8 cellular contexts compared by ENCODE assay signal in genomic region chr7:23530355-23530754, GRCh38. TPM values are rescaled to one million over a fixed set of nuclear protein-coding genes. Genes with fewer than 3 reads are reported as not detected.
DNase-seq lines count a peak whose midpoint lies in the region; ATAC-seq lines count a peak whose summit lies in the region.

No MANE protein-coding gene starts in this region.

- ATAC-seq in HG02623 (IDR thresholded peaks at IDR 0.05; ENCODE audit: unreplicated experiment), result no peak

- peaks cover 27% of the 10 kb centered on the region for H3K36me3 ChIP-seq in HAP-1 (replicated peaks)

- intact Hi-C loops in activated T-helper 1 cell treated with anti-CD3 and anti-CD28 coated beads, Interleukin-12 subunit alpha, Interleukin-12 subunit beta, Interleukin-2, Interleukin-4 antibody, amounts not matched to agents 30 ng/mL and 10 ng/mL and 1 ng/mL, durations not matched to agents 14 hours and 24 hours and 36 hours (cut with micrococcal nuclease), result loop anchor here (2.0 to 10.0 kb wide), 12 partner anchors 16 to 1594 kb away; partner anchors contain the start of genes CYCS, GSDME, HYCC1 and KLHL7

- H3K36me3 Mint-ChIP-seq in activated T-helper 1 cell treated with anti-CD3 and anti-CD28 coated beads, Interleukin-12 subunit alpha, Interleukin-12 subunit beta, Interleukin-2, Interleukin-4 antibody, amounts not matched to agents 30 ng/mL and 10 ng/mL and 1 ng/mL, durations not matched to agents 14 hours and 24 hours and 36 hours (ENCODE audit: low read depth), result peaks cover 20% of the 10 kb centered on the region

- peaks cover 55% of the 10 kb centered on the region for H3K4me1 Mint-ChIP-seq in activated T-helper 1 cell treated with anti-CD3 and anti-CD28 coated beads, Interleukin-12 subunit alpha, Interleukin-12 subunit beta, Interleukin-2, Interleukin-4 antibody, amounts not matched to agents 30 ng/mL and 10 ng/mL and 1 ng/mL, durations not matched to agents 14 hours and 24 hours and 36 hours (ENCODE audit: low read depth)

- no peaks in the 10 kb centered on the region for H3K9me3 Mint-ChIP-seq in activated T-helper 1 cell treated with anti-CD3 and anti-CD28 coated beads, Interleukin-12 subunit alpha, Interleukin-12 subunit beta, Interleukin-2, Interleukin-4 antibody, amounts not matched to agents 30 ng/mL and 10 ng/mL and 1 ng/mL, durations not matched to agents 14 hours and 24 hours and 36 hours

- peaks cover 35% of the 10 kb centered on the region for H3K4me1 ChIP-seq in HAP-1

- H3K9me3 ChIP-seq in HAP-1, result no peaks in the 10 kb centered on the region

- DNase-seq in NCI-H2196 (lab: John Stamatoyannopoulos, UW; ENCODE audit: unreplicated experiment) (peak; percentile 12), NCI-H2196 treated with DMSO at 0.1 percent for 48 hours (lab: John Stamatoyannopoulos, UW; ENCODE audit: unreplicated experiment) (no peak), HAP-1 (ENCODE audit: low spot score in 2 of 2) (peak; percentile 46 to 55), NCI-H2227 treated with DMSO at 0.1 percent for 48 hours (lab: John Stamatoyannopoulos, UW) (peak; percentile 24), globus pallidus (ENCODE audit: low spot score) (peak; percentile 27), putamen (ENCODE audit: low spot score) (peak; percentile 13)
- DNase-seq in activated T-helper 1 cell treated with anti-CD3 and anti-CD28 coated beads, Interleukin-12 subunit alpha, Interleukin-12 subunit beta, Interleukin-2, Interleukin-4 antibody, amounts not matched to agents 30 ng/mL and 10 ng/mL and 1 ng/mL, durations not matched to agents 14 hours and 24 hours and 36 hours (ENCODE audit: low spot score), result peak; percentile 33

- H3K4me3 Mint-ChIP-seq in activated T-helper 1 cell treated with anti-CD3 and anti-CD28 coated beads, Interleukin-12 subunit alpha, Interleukin-12 subunit beta, Interleukin-2, Interleukin-4 antibody, amounts not matched to agents 30 ng/mL and 10 ng/mL and 1 ng/mL, durations not matched to agents 14 hours and 24 hours and 36 hours, result peak overlapping the region; percentile 99

- no peaks in the 10 kb centered on the region for H3K27me3 Mint-ChIP-seq in activated T-helper 1 cell treated with anti-CD3 and anti-CD28 coated beads, Interleukin-12 subunit alpha, Interleukin-12 subunit beta, Interleukin-2, Interleukin-4 antibody, amounts not matched to agents 30 ng/mL and 10 ng/mL and 1 ng/mL, durations not matched to agents 14 hours and 24 hours and 36 hours (ENCODE audit: insufficient read depth)

- H3K4me3 ChIP-seq in HAP-1, result peak overlapping the region; percentile 98

- no peaks in the 10 kb centered on the region for H3K27me3 ChIP-seq in HAP-1 (ENCODE audit: low read depth)

- peak overlapping the region; percentile 100 for H3K27ac Mint-ChIP-seq in activated T-helper 1 cell treated with anti-CD3 and anti-CD28 coated beads, Interleukin-12 subunit alpha, Interleukin-12 subunit beta, Interleukin-2, Interleukin-4 antibody, amounts not matched to agents 30 ng/mL and 10 ng/mL and 1 ng/mL, durations not matched to agents 14 hours and 24 hours and 36 hours

- in situ Hi-C loops in HAP-1 (cut with MboI; ENCODE audit: low sequenced_read_pairs), result no loop called here

RNA-seq across cellular contexts. Expression of gene TRA2A, which starts 1.4 kb away (rescaled TPM):
- 98.6 and 103 TPM in 2 replicates for total RNA-seq in activated T-helper 1 cell treated with anti-CD3 and anti-CD28 coated beads, Interleukin-12 subunit alpha, Interleukin-12 subunit beta, Interleukin-2, Interleukin-4 antibody, amounts not matched to agents 30 ng/mL and 10 ng/mL and 1 ng/mL, durations not matched to agents 14 hours and 24 hours and 36 hours
